Comparison of ENCODE assay signal across 8 cellular contexts in genomic region chrX:47283015-47283771, GRCh38. TPM values are rescaled to one million over a fixed set of nuclear protein-coding genes. Genes with fewer than 3 reads are reported as not detected.
DNase-seq lines count a peak whose midpoint lies in the region; ATAC-seq, FAIRE-seq and TF ChIP-seq lines count a peak whose summit lies in the region.

No MANE protein-coding gene starts in this region.

- H3K4me2 ChIP-seq in GM12878 (ENCODE audit: control insufficient read depth, insufficient read depth), result no peak overlapping the region

- H4K20me1 ChIP-seq in GM12878 (ENCODE audit: control insufficient read depth, insufficient read depth), result no peaks in the 10 kb centered on the region

- intact Hi-C loops in GM12878 (cut with micrococcal nuclease; ENCODE audit: unreplicated experiment), result no loop called here

- no peaks in the 10 kb centered on the region for H3K27me3 ChIP-seq in GM12878 (replicated peaks in 1 of 2; ENCODE audit: control insufficient read depth in 2 of 2, insufficient read depth in 2 of 2, low read length in 1 of 2)

- peak; percentile 82 for DNase-seq in G401 (ENCODE audit: low spot score)
- peak; percentile 68 for DNase-seq in NCI-H1092 treated with DMSO at 0.1 percent for 48 hours (lab: John Stamatoyannopoulos, UW)
- DNase-seq in GM12878 (ENCODE audit: low read depth, low spot score), result no peak
- peak; percentile 36 for DNase-seq in occipital lobe (lab: John Stamatoyannopoulos, UW)
- DNase-seq in natural killer cell treated with Interleukin-12 subunit alpha and Interleukin-12 subunit beta and Interleukin-15 and Interleukin-18, amount 100 ng/mL, for 72 hours (ENCODE audit: low spot score), result no peak
- no peak for DNase-seq in activated naive CD8-positive, alpha-beta T cell treated with anti-CD3 and anti-CD28 coated beads, Interleukin-2, amount 50 U/mL, for 24 hours
- no peak for DNase-seq in OCI-M2 (lab: John Stamatoyannopoulos, UW; ENCODE audit: unreplicated experiment)

- no peaks in the 10 kb centered on the region for H3K4me1 Mint-ChIP-seq in natural killer cell treated with Interleukin-12 subunit alpha and Interleukin-12 subunit beta and Interleukin-15 and Interleukin-18, amount 100 ng/mL, for 72 hours (ENCODE audit: low read depth in 2 of 2)
- H3K4me1 Mint-ChIP-seq in activated naive CD8-positive, alpha-beta T cell treated with anti-CD3 and anti-CD28 coated beads, Interleukin-2, amount 50 U/mL, for 24 hours, result peaks cover 9% of the 10 kb centered on the region

- in situ Hi-C loops in G401 (cut with HindIII; ENCODE audit: low sequenced_read_pairs), result no loop called here
- in situ Hi-C loops in GM12878 (cut with MboI), result no loop called here

- no peak overlapping the region for H3K9ac ChIP-seq in GM12878 (ENCODE audit: control insufficient read depth, insufficient read depth, low read length)

- no peaks in the 10 kb centered on the region for H3K9me3 Mint-ChIP-seq in natural killer cell treated with Interleukin-12 subunit alpha and Interleukin-12 subunit beta and Interleukin-15 and Interleukin-18, amount 100 ng/mL, for 72 hours
- no peaks in the 10 kb centered on the region for H3K9me3 Mint-ChIP-seq in activated naive CD8-positive, alpha-beta T cell treated with anti-CD3 and anti-CD28 coated beads, Interleukin-2, amount 50 U/mL, for 24 hours

- H3K9me3 ChIP-seq in GM12878 (replicated peaks; ENCODE audit: control insufficient read depth, insufficient read depth, low read length), result peaks cover 3% of the 10 kb centered on the region; the same call in 1 of the 3 replicates

- H3K27ac Mint-ChIP-seq in natural killer cell treated with Interleukin-12 subunit alpha and Interleukin-12 subunit beta and Interleukin-15 and Interleukin-18, amount 100 ng/mL, for 72 hours, result no peak overlapping the region
- no peak overlapping the region for H3K27ac Mint-ChIP-seq in activated naive CD8-positive, alpha-beta T cell treated with anti-CD3 and anti-CD28 coated beads, Interleukin-2, amount 50 U/mL, for 24 hours

- no peak overlapping the region for H3K4me3 Mint-ChIP-seq in natural killer cell treated with Interleukin-12 subunit alpha and Interleukin-12 subunit beta and Interleukin-15 and Interleukin-18, amount 100 ng/mL, for 72 hours
- H3K4me3 Mint-ChIP-seq in activated naive CD8-positive, alpha-beta T cell treated with anti-CD3 and anti-CD28 coated beads, Interleukin-2, amount 50 U/mL, for 24 hours, result no peak overlapping the region

- H2AFZ ChIP-seq in GM12878 (ENCODE audit: control insufficient read depth, low read depth, low read length), result no peak overlapping the region

- no peaks in the 10 kb centered on the region for H3K36me3 ChIP-seq in GM12878 (ENCODE audit: control insufficient read depth in 2 of 2, insufficient read depth in 2 of 2, low read length in 1 of 2)

- WGBS in GM12878 (ENCODE audit: insufficient coverage, insufficient replicate concordance, low lambda C conversion rate, missing lambda C conversion rate), result 56% methylated on average over 18 of the region's 18 CpGs

- no peak overlapping the region for H3K27ac ChIP-seq in GM12878 (ENCODE audit: control insufficient read depth, insufficient read depth)

- TF ChIP-seq CTCF in GM12878 (IDR thresholded peaks at IDR 0.05 in 2 of 3, conservative IDR thresholded peaks at IDR 0.05 in 1 of 3; ENCODE audit: control insufficient read depth in 2 of 3, extremely low read depth in 1 of 3, insufficient read depth in 1 of 3, low read depth in 3 of 3, low read length in 3 of 3), result no peak

- H3K27me3 Mint-ChIP-seq in natural killer cell treated with Interleukin-12 subunit alpha and Interleukin-12 subunit beta and Interleukin-15 and Interleukin-18, amount 100 ng/mL, for 72 hours, result peaks cover 0 to 9% of the 10 kb centered on the region in 2 donors
- no peaks in the 10 kb centered on the region for H3K27me3 Mint-ChIP-seq in activated naive CD8-positive, alpha-beta T cell treated with anti-CD3 and anti-CD28 coated beads, Interleukin-2, amount 50 U/mL, for 24 hours

- no peaks in the 10 kb centered on the region for H3K79me2 ChIP-seq in GM12878 (ENCODE audit: control insufficient read depth, insufficient read depth, low read length)

- RAD21 ChIA-PET in GM12878 (lab: Charles Lee; ENCODE audit: unreplicated experiment), result no interaction called here

- FAIRE-seq in GM12878 (lab: Jason Lieb, UNC), result peak; percentile 59

- no peaks in the 10 kb centered on the region for H3K4me1 ChIP-seq in GM12878 (ENCODE audit: control insufficient read depth, insufficient read depth, low read length)

- POLR2A ChIA-PET in GM12878 (lab: Charles Lee), result no interaction called here

- SMC1A ChIA-PET in GM12878 (lab: Charles Lee; ENCODE audit: uncharacterized antibody, unreplicated experiment), result interaction anchor here (0.7 kb wide), 1 partner anchor 545 kb away, joined by 3 read pairs; no protein-coding TSS in a partner anchor

- TF ChIP-seq EP300 in GM12878 (IDR thresholded peaks at IDR 0.05; ENCODE audit: borderline replicate concordance in 1 of 2, control insufficient read depth in 1 of 2, low read depth in 2 of 2, low read length in 2 of 2), result no peak

- BruUV-seq in GM12878 (replicated peaks; lab: Mats Ljungman, UMichigan), result no TSS peak

- no peaks in the 10 kb centered on the region for H3K36me3 Mint-ChIP-seq in natural killer cell treated with Interleukin-12 subunit alpha and Interleukin-12 subunit beta and Interleukin-15 and Interleukin-18, amount 100 ng/mL, for 72 hours
- H3K36me3 Mint-ChIP-seq in activated naive CD8-positive, alpha-beta T cell treated with anti-CD3 and anti-CD28 coated beads, Interleukin-2, amount 50 U/mL, for 24 hours (ENCODE audit: low read depth), result no peaks in the 10 kb centered on the region

- ATAC-seq in GM12878 (no peak), GM21619 (IDR thresholded peaks at IDR 0.05; ENCODE audit: unreplicated experiment) (no peak)
- ATAC-seq in natural killer cell treated with Interleukin-12 subunit alpha and Interleukin-12 subunit beta and Interleukin-15 and Interleukin-18, amount 100 ng/mL, for 72 hours, result no peak
- ATAC-seq in activated naive CD8-positive, alpha-beta T cell treated with anti-CD3 and anti-CD28 coated beads, Interleukin-2, amount 50 U/mL, for 24 hours, result no peak

- no peak for TF ChIP-seq RAD21 in GM12878 (IDR thresholded peaks at IDR 0.05; ENCODE audit: insufficient read depth, low read depth, low read length)

- no peak for TF ChIP-seq POLR2A in GM12878 (IDR thresholded peaks at IDR 0.05; ENCODE audit: low read depth, low read length)

- CTCF ChIA-PET in GM12878 (lab: Yijun Ruan, JAX), result no interaction called here

- no peak overlapping the region for H3K4me3 ChIP-seq in GM12878

TF ChIP-seq in GM12878, 131 proteins besides CTCF, POLR2A, EP300 and RAD21:
- TF ChIP-seq CBX5 (IDR thresholded peaks at IDR 0.05; ENCODE audit: low read depth) (no peak), CBX3 (IDR thresholded peaks at IDR 0.05; ENCODE audit: borderline replicate concordance, low read depth) (no peak), MYC (IDR thresholded peaks at IDR 0.05; ENCODE audit: insufficient read depth, insufficient read length, insufficient replicate concordance, low read length, severe bottlenecking) (no peak), SMAD1 (IDR thresholded peaks at IDR 0.05; ENCODE audit: low read depth, partially characterized antibody) (no peak), POLR2AphosphoS2 (IDR thresholded peaks at IDR 0.05; ENCODE audit: low read depth, low read length) (no peak), NRF1 (conservative IDR thresholded peaks at IDR 0.05; ENCODE audit: low read depth, low read length) (no peak), EGR1 (IDR thresholded peaks at IDR 0.05; ENCODE audit: borderline replicate concordance in 1 of 2, low read depth in 2 of 2, low read length in 2 of 2) (peak in 1 of 2 experiments; percentile 67; a peak in 2 of 3 replicates)
- TF ChIP-seq, protein P1, sequence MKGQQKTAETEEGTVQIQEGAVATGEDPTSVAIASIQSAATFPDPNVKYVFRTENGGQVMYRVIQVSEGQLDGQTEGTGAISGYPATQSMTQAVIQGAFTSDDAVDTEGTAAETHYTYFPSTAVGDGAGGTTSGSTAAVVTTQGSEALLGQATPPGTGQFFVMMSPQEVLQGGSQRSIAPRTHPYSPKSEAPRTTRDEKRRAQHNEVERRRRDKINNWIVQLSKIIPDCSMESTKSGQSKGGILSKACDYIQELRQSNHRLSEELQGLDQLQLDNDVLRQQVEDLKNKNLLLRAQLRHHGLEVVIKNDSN (IDR thresholded peaks at IDR 0.05; ENCODE audit: borderline replicate concordance, extremely low read length, insufficient read depth, low read depth, low read length), result peak; percentile 71
TF ChIP-seq in GM12878: peak in this region for 2.

RNA-seq across cellular contexts. Expression of gene USP11, which starts 50.4 kb away (rescaled TPM):
- 53.1 and 57.3 TPM in 2 replicates for total RNA-seq in G401 (2014; rRNA removed; shearing (Covaris generic))
- total RNA-seq in GM12878 (2013; cell fraction: nucleolus; rRNA removed), result 57.1 and 66.4 TPM in 2 replicates
- total RNA-seq in GM12878 (2014; rRNA removed) (15.8 and 20.0 TPM in 2 replicates), GM12878 (2014; rRNA removed; fragmentation: Illumina TruSeq; extraction: Trizol) (13.1 and 14.6 TPM in 2 replicates), GM12878 (2021) (37.5 and 42.3 TPM in 2 replicates), occipital lobe (131 TPM)
- polyA plus RNA-seq in GM12878 (2011; ENCODE audit: low read depth), result 22.8 TPM
- polyA plus RNA-seq in GM12878 (2011; rRNA removed) (9.1 and 24.7 TPM in 2 replicates), GM12878 (2014; fragmentation: Illumina TruSeq; extraction: Trizol) (19.9 and 21.0 TPM in 2 replicates), GM12878 (2014; fragmentation: Nextera tagmentation; extraction: Ambion mirVana) (1 to 10 TPM; 3.3 to 5.9 TPM), GM12878 (2014; rRNA removed) (21.8 and 25.1 TPM in 2 replicates), GM12878 (2016; fragmentation: Nextera tagmentation; extraction: Ambion mirVana) (10 to 100 TPM; 42.5 to 44.0 TPM)
- 18.6 and 21.9 TPM in 2 replicates for polyA plus RNA-seq in GM12878 (2011; cell fraction: cytosol; rRNA removed)
- polyA plus RNA-seq in GM12878 (2011; cell fraction: nucleus; rRNA removed), result 79.1 and 80.0 TPM in 2 replicates
- 43.0 and 52.9 TPM in 2 replicates for polyA plus RNA-seq in GM12878 (2012)
- polyA minus RNA-seq in GM12878 (2011; rRNA and poly(A)+ RNA removed), result 50.6 and 62.9 TPM in 2 replicates
- 19.5 and 23.9 TPM in 2 replicates for polyA minus RNA-seq in GM12878 (2011; cell fraction: cytosol; rRNA and poly(A)+ RNA removed)
- 31.4 and 64.7 TPM in 2 replicates for polyA minus RNA-seq in GM12878 (2011; cell fraction: nucleus; rRNA and poly(A)+ RNA removed)
- 10 to 100 TPM; 45.7 to 49.2 TPM for total RNA-seq in natural killer cell treated with Interleukin-12 subunit alpha and Interleukin-12 subunit beta and Interleukin-15 and Interleukin-18, amount 100 ng/mL, for 72 hours

Comparison
In these comparisons a context has a peak if more than half of its experiments do, and no peak if none do; other contexts are left out.
1. DNase-seq: peak in G401 (single experiment), NCI-H1092 treated with DMSO at 0.1 percent for 48 hours (single experiment) and occipital lobe (single experiment); none in GM12878 (single experiment), natural killer cell treated with Interleukin-12 subunit alpha and Interleukin-12 subunit beta and Interleukin-15 and Interleukin-18, amount 100 ng/mL, for 72 hours (single experiment), activated naive CD8-positive, alpha-beta T cell treated with anti-CD3 and anti-CD28 coated beads, Interleukin-2, amount 50 U/mL, for 24 hours (single experiment) and OCI-M2 (single experiment).